In genomic region chr20:47453167-47453782, GRCh38 we compare ENCODE assay signal across 8 cellular contexts. TPM values are rescaled to one million over a fixed set of nuclear protein-coding genes. Genes with fewer than 3 reads are reported as not detected.
DNase-seq lines count a peak whose midpoint lies in the region; ATAC-seq and TF ChIP-seq lines count a peak whose summit lies in the region.

No MANE protein-coding gene starts in this region.

- peak overlapping the region; percentile 64 for H4K8ac ChIP-seq in trophoblast cell (ENCODE audit: low read depth, low read length)

- peaks cover 17 to 25% of the 10 kb centered on the region in 2 experiments for H3K4me1 ChIP-seq in trophoblast cell (ENCODE audit: control insufficient read depth in 1 of 2, insufficient read depth in 2 of 2, low read length in 2 of 2)

- H3K27me3 ChIP-seq in trophoblast cell (ENCODE audit: insufficient read depth, low read length): no peaks in the 10 kb centered on the region

- H3K14ac ChIP-seq in trophoblast cell (ENCODE audit: low read length): peak overlapping the region; percentile 59

- H3K9me3 Mint-ChIP-seq in activated naive CD8-positive, alpha-beta T cell (ENCODE audit: low read depth): no peaks in the 10 kb centered on the region

- H3K79me1 ChIP-seq in trophoblast cell (ENCODE audit: low read length): peaks cover 28% of the 10 kb centered on the region

- peak overlapping the region; percentile 50 for H3K18ac ChIP-seq in trophoblast cell (ENCODE audit: low read length)

- H2AK5ac ChIP-seq in trophoblast cell (ENCODE audit: low read length): no peak overlapping the region

- H3K36me3 Mint-ChIP-seq in activated naive CD8-positive, alpha-beta T cell: no peaks in the 10 kb centered on the region

- no peak overlapping the region for H3K4me3 ChIP-seq in trophoblast cell (ENCODE audit: low read depth, low read length)

- DNase-seq in GM10266 (ENCODE audit: extremely low spot score): peak; percentile 73
- DNase-seq in LHCN-M2 (ENCODE audit: low read depth): peak; percentile 93
- peak; percentile 92 for DNase-seq in trophoblast cell
- no peak for DNase-seq in NCI-H774 (lab: John Stamatoyannopoulos, UW)
- no peak for DNase-seq in activated gamma-delta T cell (lab: John Stamatoyannopoulos, UW)
- no peak for DNase-seq in dedifferentiated amniotic fluid mesenchymal stem cell (ENCODE audit: extremely low spot score)

- H4K12ac ChIP-seq in trophoblast cell (ENCODE audit: low read depth, low read length): no peak overlapping the region

- peak overlapping the region; percentile 90 for H2BK5ac ChIP-seq in trophoblast cell (ENCODE audit: low read depth, low read length, poor library complexity)

- H3K27me3 Mint-ChIP-seq in activated naive CD8-positive, alpha-beta T cell: no peaks in the 10 kb centered on the region

- WGBS in trophoblast cell (ENCODE audit: extremely low coverage, insufficient coverage, insufficient read length): no CpG with 5 or more reads among the region's 4 CpGs

- H3K36me3 ChIP-seq in trophoblast cell (ENCODE audit: control insufficient read depth in 1 of 2, insufficient read depth in 2 of 2, low read length in 2 of 2): no peaks in the 10 kb centered on the region

- ATAC-seq in GM21576 (IDR thresholded peaks at IDR 0.05; ENCODE audit: unreplicated experiment): peak; percentile 83

- H4K91ac ChIP-seq in trophoblast cell (ENCODE audit: low read depth, low read length): peak overlapping the region; percentile 96

- H2BK12ac ChIP-seq in trophoblast cell (ENCODE audit: low read length): peak overlapping the region; percentile 83

- peak overlapping the region; percentile 43 for H3K4ac ChIP-seq in trophoblast cell (ENCODE audit: low read depth, low read length)

- no peaks in the 10 kb centered on the region for H3K9me3 ChIP-seq in trophoblast cell (ENCODE audit: insufficient read depth, low read depth, low read length)

- no peak overlapping the region for H3K4me3 Mint-ChIP-seq in activated naive CD8-positive, alpha-beta T cell

- peak overlapping the region; percentile 4 for H3K4me2 ChIP-seq in trophoblast cell (ENCODE audit: low read length)

- H3K79me2 ChIP-seq in trophoblast cell (ENCODE audit: control insufficient read depth, insufficient read depth, low read length, poor library complexity): peaks cover 3% of the 10 kb centered on the region

- no peak overlapping the region for H2AFZ ChIP-seq in trophoblast cell (ENCODE audit: insufficient read depth, low read length, poor library complexity)

- peaks cover 32% of the 10 kb centered on the region for H3K4me1 Mint-ChIP-seq in activated naive CD8-positive, alpha-beta T cell (ENCODE audit: low read depth)

- no peak overlapping the region for H3K23ac ChIP-seq in trophoblast cell (ENCODE audit: low read length)

- no peak overlapping the region for H3K9ac ChIP-seq in trophoblast cell (ENCODE audit: low read length)

- peak overlapping the region; percentile 84 for H3K27ac Mint-ChIP-seq in activated naive CD8-positive, alpha-beta T cell

- no peak for TF ChIP-seq CTCF in GM10266 (IDR thresholded peaks at IDR 0.05; ENCODE audit: control insufficient read depth, insufficient read depth, low read depth, missing control alignments)

- H2BK120ac ChIP-seq in trophoblast cell (ENCODE audit: insufficient read depth, low read length, poor library complexity): peak overlapping the region; percentile 94

- H3K27ac ChIP-seq in trophoblast cell (ENCODE audit: low read depth, low read length): peak overlapping the region; percentile 97

RNA-seq across cellular contexts. Expression of gene NCOA3, which starts 48.4 kb away (rescaled TPM):
- total RNA-seq in LHCN-M2 (2014; rRNA removed): 16.1 and 17.5 TPM in 2 replicates
- 6.5 TPM for polyA plus RNA-seq in LHCN-M2 (2012)
- polyA plus RNA-seq in trophoblast cell (2013): 189 and 191 TPM in 2 replicates

Comparison
In these comparisons a context has a peak if more than half of its experiments do, and no peak if none do; other contexts are left out.
1. DNase-seq: peak in GM10266 (single experiment), LHCN-M2 (single experiment) and trophoblast cell (2 of 2); none in NCI-H774 (single experiment), activated gamma-delta T cell (single experiment) and dedifferentiated amniotic fluid mesenchymal stem cell (single experiment).